ENCODE assay signal across 8 cellular contexts in the genomic region with DNA sequence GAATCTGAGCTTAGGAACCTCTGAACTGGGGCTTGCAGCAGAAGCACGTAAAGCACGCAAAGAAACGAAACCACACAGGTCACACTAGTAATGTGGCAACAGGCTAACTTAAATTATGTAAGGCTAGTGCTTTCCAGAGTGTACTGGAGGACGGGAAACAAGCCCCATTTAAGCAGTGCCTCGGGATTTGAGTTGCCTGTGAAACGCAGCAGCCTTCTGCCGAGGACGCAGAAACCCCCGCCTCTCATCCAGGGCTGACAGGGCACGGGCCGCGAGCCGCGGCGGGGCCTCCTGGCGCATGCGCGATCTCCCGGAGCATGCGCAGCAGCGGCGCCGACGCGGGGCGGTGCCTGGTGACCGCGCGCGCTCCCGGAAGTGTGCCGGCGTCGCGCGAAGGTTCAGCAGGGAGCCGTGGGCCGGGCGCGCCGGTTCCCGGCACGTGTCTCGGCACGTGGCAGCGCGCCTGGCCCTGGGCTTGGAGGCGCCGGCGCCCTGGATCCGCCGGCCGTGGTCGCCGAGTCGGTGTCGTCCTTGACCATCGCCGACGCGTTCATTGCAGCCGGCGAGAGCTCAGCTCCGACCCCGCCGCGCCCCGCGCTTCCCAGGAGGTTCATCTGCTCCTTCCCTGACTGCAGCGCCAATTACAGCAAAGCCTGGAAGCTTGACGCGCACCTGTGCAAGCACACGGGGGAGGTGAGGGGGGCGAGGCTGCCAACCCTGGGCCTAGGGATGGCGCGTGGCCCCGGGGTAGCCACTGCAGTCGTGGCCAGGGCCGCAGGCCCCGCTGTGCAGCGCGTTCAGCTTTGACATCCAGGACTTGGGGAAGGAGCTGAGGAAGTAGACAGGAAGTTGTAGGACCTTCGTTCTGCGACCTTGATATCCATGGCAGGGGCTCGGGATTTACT. TPM values are rescaled to one million over a fixed set of nuclear protein-coding genes. Genes with fewer than 3 reads are reported as not detected.
A peak's percentile ranks its signal among the peaks of the same experiment; 100 is the strongest.
DNase-seq lines count a peak whose midpoint lies in the region; ATAC-seq, FAIRE-seq and TF ChIP-seq lines count a peak whose summit lies in the region.

A gene (plus strand): TSS at position 374 of the 905 bp plus-strand sequence.

- no peaks in the 10 kb centered on the region for H3K27me3 ChIP-seq in mammary epithelial cell (ENCODE audit: insufficient read depth, low read length)
- H3K27me3 ChIP-seq in small intestine (ENCODE audit: control insufficient read depth in 2 of 2, insufficient read depth in 2 of 2, low read length in 2 of 2): no peaks in the 10 kb centered on the region

- peaks cover 33% of the 10 kb centered on the region for H3K4me1 ChIP-seq in mammary epithelial cell (ENCODE audit: insufficient read depth, low read length)
- H3K4me1 ChIP-seq in small intestine (ENCODE audit: control insufficient read depth in 2 of 2, insufficient read depth in 1 of 2, low read depth in 1 of 2, low read length in 1 of 2): peaks cover 0 to 9% of the 10 kb centered on the region in 2 donors

- dilution Hi-C loops in mammary epithelial cell (cut with HindIII; ENCODE audit: low sequenced_read_pairs): no loop called here

- H4K20me1 ChIP-seq in mammary epithelial cell (ENCODE audit: insufficient read depth, low read length): no peaks in the 10 kb centered on the region

- H3K27ac ChIP-seq in mammary epithelial cell (ENCODE audit: insufficient read depth, low read depth, low read length) (peak within 1 kb of the TSS; percentile 64), small intestine (ENCODE audit: low read depth in 1 of 2, low read length in 1 of 2) (peak within 1 kb of the TSS; percentile 89 to 98)

- BruUV-seq in mammary epithelial cell (replicated peaks; lab: Mats Ljungman, UMichigan): TSS peak; percentile 22

- peak within 1 kb of the TSS; percentile 92 for H2AFZ ChIP-seq in mammary epithelial cell (ENCODE audit: low read depth, low read length)

- H3K4me2 ChIP-seq in mammary epithelial cell (ENCODE audit: insufficient read depth, low read depth, low read length): peak within 1 kb of the TSS; percentile 97

- peak within 1 kb of the TSS; percentile 66 for H3K4me3 ChIP-seq in WI38 (ENCODE audit: low read depth, low read length)
- peak within 1 kb of the TSS; percentile 58 to 68 (median 62) for H3K4me3 ChIP-seq in mammary epithelial cell (replicated peaks in 1 of 3; ENCODE audit: insufficient read depth in 1 of 3, low read depth in 2 of 3, low read length in 3 of 3)
- peak within 1 kb of the TSS; percentile 43 to 68 for H3K4me3 ChIP-seq in small intestine (ENCODE audit: low read depth in 1 of 2, low read length in 2 of 2)

- peak; percentile 51 for ATAC-seq in HG03066 (IDR thresholded peaks at IDR 0.05; ENCODE audit: low read depth, unreplicated experiment)

- TF ChIP-seq CTCF in WI38 (IDR thresholded peaks at IDR 0.05; ENCODE audit: low read depth, low read length) (no peak), mammary epithelial cell (conservative IDR thresholded peaks at IDR 0.05 in 1 of 2, IDR thresholded peaks at IDR 0.05 in 1 of 2; ENCODE audit: extremely low read depth in 1 of 2, insufficient read depth in 1 of 2, low read depth in 1 of 2, low read length in 2 of 2) (no peak)

- in situ Hi-C loops in mammary epithelial cell (cut with MboI; ENCODE audit: low sequenced_read_pairs in 2 of 2): no loop called here

- TF ChIP-seq POLR2A in GM18526 (IDR thresholded peaks at IDR 0.05; ENCODE audit: extremely low read depth, insufficient read length): peak; percentile 90

- peaks cover 43% of the 10 kb centered on the region for H3K79me2 ChIP-seq in mammary epithelial cell (ENCODE audit: insufficient read depth, low read length)

- H3K36me3 ChIP-seq in mammary epithelial cell (ENCODE audit: insufficient read depth, low read length) (peaks cover 4% of the 10 kb centered on the region), small intestine (ENCODE audit: control insufficient read depth in 2 of 2, insufficient read depth in 2 of 2, low read length in 2 of 2) (no peaks in the 10 kb centered on the region)

- under 1% methylated on average over 14 of the region's 85 CpGs for WGBS in mammary epithelial cell (ENCODE audit: low coverage, missing lambda C conversion rate)
- WGBS in small intestine, 3 donors: 0 to 1% (median 1%) methylated on average over 65 to 85 of the region's 85 CpGs

- intact Hi-C loops in mammary epithelial cell (cut with micrococcal nuclease): loop anchor here (2.0 kb wide), 3 partner anchors 18 to 196 kb away; a partner anchor contains a TSS

- peak within 1 kb of the TSS; percentile 59 for H3K9ac ChIP-seq in mammary epithelial cell (ENCODE audit: insufficient read depth, low read length)

- DNase-seq in 8988T (peak; percentile 92), NCI-H2196 treated with DMSO at 0.1 percent for 48 hours (lab: John Stamatoyannopoulos, UW; ENCODE audit: unreplicated experiment) (peak; percentile 47), mammary epithelial cell (peak; percentile 83), iPS-NIHi7 (ENCODE audit: extremely low spot score) (peak; percentile 97), small intestine (peak; percentile 89)

- FAIRE-seq in small intestine (lab: Jason Lieb, UNC): no peak

- CTCF ChIA-PET in mammary epithelial cell (lab: Charles Lee; ENCODE audit: low non-redundant PET): no interaction called here

- H3K9me3 ChIP-seq in mammary epithelial cell (replicated peaks; ENCODE audit: insufficient read depth, low read length): no peaks in the 10 kb centered on the region
- H3K9me3 ChIP-seq in small intestine (ENCODE audit: control insufficient read depth, low read depth): no peaks in the 10 kb centered on the region

RNA-seq across cellular contexts. Expression of the gene that starts here (rescaled TPM):
- 10 to 100 TPM; 62.0 to 69.3 TPM for total RNA-seq in mammary epithelial cell
- 83.1 TPM for polyA plus RNA-seq in mammary epithelial cell
- polyA minus RNA-seq in mammary epithelial cell: 24.3 TPM
- 100 to 1,000 TPM in 2 of 3 donors, 10 to 100 TPM in 1; 98.2 to 129 (median 126) TPM for polyA plus RNA-seq in small intestine

Comparison
In these comparisons a context has a peak if more than half of its experiments do, and no peak if none do; other contexts are left out.
1. Peak in every context shown above with its lines: DNase-seq, ATAC-seq, H3K4me3 ChIP-seq and H3K27ac ChIP-seq.
2. DNase-seq: peak in every context shown above with its lines; median percentile 97 in iPS-NIHi7; 92 in 8988T; 89 in small intestine; 83 in mammary epithelial cell; 47 in NCI-H2196 treated with DMSO at 0.1 percent for 48 hours.